In the genomic region with DNA sequence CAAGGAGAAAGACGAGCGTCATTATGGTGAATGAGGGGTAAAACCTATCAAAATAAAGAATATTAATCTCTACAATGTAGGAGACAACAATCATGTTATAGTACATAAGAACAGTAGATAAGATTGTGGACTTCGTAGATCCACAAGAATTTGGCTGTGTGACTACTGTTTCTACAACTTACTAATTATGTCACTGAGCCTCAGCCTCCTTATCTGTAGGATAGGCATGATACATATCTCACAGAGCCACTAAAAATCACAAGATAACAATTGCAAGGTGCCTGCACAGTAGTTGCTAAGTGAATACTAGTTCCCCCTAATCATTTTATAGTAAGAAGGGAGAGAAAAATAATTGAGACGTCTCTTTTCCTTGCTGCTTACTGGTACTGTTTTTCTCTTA, we compare ENCODE assay signal across 34 cellular contexts.
DNase-seq lines count a peak whose midpoint lies in the region; ATAC-seq and TF ChIP-seq lines count a peak whose summit lies in the region.
"Had no signal": no experiment of that assay in that cellular context is flagged by ENCODE, and none has a peak within 500 bp of the region (broad histone marks: within the 10 kb centered on the region; RNA-seq: fewer than 3 reads in every experiment).

No MANE protein-coding gene starts in this region.

- no peaks in the 10 kb centered on the region for H3F3A ChIP-seq in GM23338 (replicated peaks; ENCODE audit: low read depth)

- no peak overlapping the region for H3K23ac ChIP-seq in trophoblast cell (ENCODE audit: low read length)

- TF ChIP-seq CTCF in 22Rv1 (IDR thresholded peaks at IDR 0.05) (no peak), GM23338 (conservative IDR thresholded peaks at IDR 0.05; ENCODE audit: low read depth in 2 of 2) (no peak), Panc1 (IDR thresholded peaks at IDR 0.05) (no peak)

- H3K27me3 Mint-ChIP-seq in GM23338 (ENCODE audit: insufficient read depth, low read depth, poor library complexity) = no peaks in the 10 kb centered on the region
- no peaks in the 10 kb centered on the region for H3K27me3 Mint-ChIP-seq in natural killer cell treated with Interleukin-12 subunit alpha and Interleukin-12 subunit beta and Interleukin-15 and Interleukin-18, amount 100 ng/mL, for 72 hours
- H3K27me3 Mint-ChIP-seq: B cell; CD4-positive, alpha-beta memory T cell; CD4-positive, alpha-beta T cell; CD4-positive, CD25-positive, alpha-beta regulatory T cell; CD8-positive, alpha-beta memory T cell had no signal

- POLR2A ChIA-PET in Panc1 (lab: Charles Lee) = no interaction called here

- in situ Hi-C loops in Panc1 (cut with HindIII; ENCODE audit: low pct_unique_long_range_greater_than_20kb, low sequenced_read_pairs) = no loop called here

- DNase-seq in GM23338 (ENCODE audit: low spot score) = no peak
- no peak for DNase-seq in Panc1 (ENCODE audit: low read depth, low spot score)
- peak; percentile 60 to 78 for DNase-seq in trophoblast cell
- no peak for DNase-seq in stimulated activated CD8-positive, alpha-beta memory T cell treated with anti-CD3 and anti-CD28 coated beads, Interleukin-4, amount 100 ng/mL, for 48 hours
- no peak for DNase-seq in natural killer cell treated with Interleukin-12 subunit alpha and Interleukin-12 subunit beta and Interleukin-15 and Interleukin-18, amount 100 ng/mL, for 72 hours (ENCODE audit: low spot score)
- DNase-seq: 8988T; ACHN; AML-193; BE2C; C1 segment of cervical spinal cord; Caco-2; Calu3; CD4-positive, alpha-beta memory T cell; CD4-positive, alpha-beta T cell; CD4-positive, CD25-positive, alpha-beta regulatory T cell; CD8-positive, alpha-beta memory T cell; CD8-positive, alpha-beta T cell; COR-L47; DMS 273 treated with DMSO at 0.1 percent for 48 hours; DMS153; DMS53; DMS79; DMS79 treated with DMSO at 0.1 percent for 48 hours; DND-41; EL had no signal

- H3K9ac ChIP-seq in trophoblast cell (ENCODE audit: low read length) = no peak overlapping the region
- H3K9ac ChIP-seq: BLaER1; BLaER1 treated with 17β-estradiol and CSF1 and Interleukin-3, amounts not matched to agents 10 nM and 100 nM had no signal

- H3K27ac Mint-ChIP-seq in GM23338 = peak overlapping the region; percentile 23; the same call in 1 of the 2 replicates
- H3K27ac Mint-ChIP-seq in natural killer cell treated with Interleukin-12 subunit alpha and Interleukin-12 subunit beta and Interleukin-15 and Interleukin-18, amount 100 ng/mL, for 72 hours = no peak overlapping the region
- H3K27ac Mint-ChIP-seq: B cell; CD4-positive, alpha-beta memory T cell; CD4-positive, alpha-beta T cell; CD4-positive, CD25-positive, alpha-beta regulatory T cell; CD8-positive, alpha-beta T cell had no signal

- H3K9me3 ChIP-seq in Panc1 (ENCODE audit: control insufficient read depth, insufficient read depth, low read depth, low read length) (no peaks in the 10 kb centered on the region), trophoblast cell (ENCODE audit: insufficient read depth, low read depth, low read length) (no peaks in the 10 kb centered on the region)
- H3K9me3 ChIP-seq: A549, BLaER1, Caco-2 had no signal

- peaks cover 6% of the 10 kb centered on the region for H3K36me3 Mint-ChIP-seq in GM23338 (ENCODE audit: low read depth)
- peaks cover 10% of the 10 kb centered on the region for H3K36me3 Mint-ChIP-seq in natural killer cell treated with Interleukin-12 subunit alpha and Interleukin-12 subunit beta and Interleukin-15 and Interleukin-18, amount 100 ng/mL, for 72 hours

- no peaks in the 10 kb centered on the region for H3K79me2 ChIP-seq in GM23338 (replicated peaks; ENCODE audit: insufficient read depth)
- no peaks in the 10 kb centered on the region for H3K79me2 ChIP-seq in trophoblast cell (ENCODE audit: control insufficient read depth, insufficient read depth, low read length, poor library complexity)

- H2AK5ac ChIP-seq in trophoblast cell (ENCODE audit: low read length) = no peak overlapping the region

- H2AFZ ChIP-seq in GM23338 = no peak overlapping the region
- H2AFZ ChIP-seq in trophoblast cell (ENCODE audit: insufficient read depth, low read length, poor library complexity) = no peak overlapping the region

- H3K4me1 ChIP-seq in GM23338 (ENCODE audit: insufficient read depth) (no peaks in the 10 kb centered on the region), Panc1 (ENCODE audit: control insufficient read depth, insufficient read depth, low read length) (no peaks in the 10 kb centered on the region), trophoblast cell (ENCODE audit: control insufficient read depth in 1 of 2, insufficient read depth in 2 of 2, low read length in 2 of 2) (no peaks in the 10 kb centered on the region)
- H3K4me1 ChIP-seq: BE2C, Caco-2 had no signal

- no peaks in the 10 kb centered on the region for H3K36me3 ChIP-seq in GM23338 (ENCODE audit: insufficient read depth)
- H3K36me3 ChIP-seq in Panc1 (ENCODE audit: control insufficient read depth, insufficient read depth, low read length) = no peaks in the 10 kb centered on the region
- peaks cover 0 to 2% of the 10 kb centered on the region in 2 experiments for H3K36me3 ChIP-seq in trophoblast cell (ENCODE audit: control insufficient read depth in 1 of 2, insufficient read depth in 2 of 2, low read length in 2 of 2)

- H3K4me2 ChIP-seq in GM23338 (no peak overlapping the region), trophoblast cell (ENCODE audit: low read length) (no peak overlapping the region)
- H3K4me2 ChIP-seq: A549; BLaER1; BLaER1 treated with 17β-estradiol and CSF1 and Interleukin-3, amounts not matched to agents 10 nM and 100 nM had no signal

- no peaks in the 10 kb centered on the region for H3K79me1 ChIP-seq in trophoblast cell (ENCODE audit: low read length)

- CTCF ChIA-PET in Panc1 (lab: Charles Lee) = no interaction called here

- no peak overlapping the region for H2BK120ac ChIP-seq in trophoblast cell (ENCODE audit: insufficient read depth, low read length, poor library complexity)

- H3K27me3 ChIP-seq in GM23338 (ENCODE audit: insufficient read depth) (no peaks in the 10 kb centered on the region), Panc1 (ENCODE audit: control insufficient read depth, insufficient read depth, low read length) (no peaks in the 10 kb centered on the region), trophoblast cell (ENCODE audit: insufficient read depth, low read length) (no peaks in the 10 kb centered on the region)
- H3K27me3 ChIP-seq: BE2C; BLaER1; BLaER1 treated with 17β-estradiol and CSF1 and Interleukin-3, amounts not matched to agents 10 nM and 100 nM had no signal

- no CpG with 5 or more reads among the region's 4 CpGs for WGBS in trophoblast cell (ENCODE audit: extremely low coverage, insufficient coverage, insufficient read length)

- no peak for ATAC-seq in GM23338
- ATAC-seq in Panc1 = no peak
- ATAC-seq in natural killer cell treated with Interleukin-12 subunit alpha and Interleukin-12 subunit beta and Interleukin-15 and Interleukin-18, amount 100 ng/mL, for 72 hours = no peak
- no peak for ATAC-seq in GM19467 (IDR thresholded peaks at IDR 0.05; ENCODE audit: unreplicated experiment)
- ATAC-seq in HG02623 (IDR thresholded peaks at IDR 0.05; ENCODE audit: unreplicated experiment) = no peak
- ATAC-seq: A549; CD8-positive, alpha-beta T cell had no signal

- H3K27ac ChIP-seq in 22Rv1 = 0 out of 2 replicates have a peak overlapping the region, but pooled peaks have one; percentile 0
- no peak overlapping the region for H3K27ac ChIP-seq in GM23338 (ENCODE audit: low read depth)
- H3K27ac ChIP-seq in Panc1 (ENCODE audit: low read length) = no peak overlapping the region
- no peak overlapping the region for H3K27ac ChIP-seq in trophoblast cell (ENCODE audit: low read depth, low read length)
- H3K27ac ChIP-seq: A549; BLaER1; BLaER1 treated with 17β-estradiol and CSF1 and Interleukin-3, amounts not matched to agents 10 nM and 100 nM; C4-2B had no signal

- H3K14ac ChIP-seq in trophoblast cell (ENCODE audit: low read length) = no peak overlapping the region

- BruUV-seq in Panc1 (replicated peaks; lab: Mats Ljungman, UMichigan) = TSS peak; percentile 35

- H3K9me2 ChIP-seq in GM23338 (ENCODE audit: insufficient read depth) = no peaks in the 10 kb centered on the region

- H3K9me3 Mint-ChIP-seq in GM23338 = no peaks in the 10 kb centered on the region
- H3K9me3 Mint-ChIP-seq in natural killer cell treated with Interleukin-12 subunit alpha and Interleukin-12 subunit beta and Interleukin-15 and Interleukin-18, amount 100 ng/mL, for 72 hours = no peaks in the 10 kb centered on the region
- H3K9me3 Mint-ChIP-seq: CD4-positive, alpha-beta memory T cell; CD4-positive, alpha-beta T cell; CD4-positive, CD25-positive, alpha-beta regulatory T cell; CD8-positive, alpha-beta memory T cell; CD8-positive, alpha-beta T cell had no signal

- no peak overlapping the region for H4K8ac ChIP-seq in trophoblast cell (ENCODE audit: low read depth, low read length)

- no peak overlapping the region for H2BK12ac ChIP-seq in trophoblast cell (ENCODE audit: low read length)

- H3K4me1 Mint-ChIP-seq in GM23338 = no peaks in the 10 kb centered on the region
- H3K4me1 Mint-ChIP-seq in natural killer cell treated with Interleukin-12 subunit alpha and Interleukin-12 subunit beta and Interleukin-15 and Interleukin-18, amount 100 ng/mL, for 72 hours (ENCODE audit: low read depth in 2 of 2) = peaks cover 0 to 12% of the 10 kb centered on the region in 2 donors

- no peak overlapping the region for H2BK5ac ChIP-seq in trophoblast cell (ENCODE audit: low read depth, low read length, poor library complexity)

- no peak overlapping the region for H3K18ac ChIP-seq in trophoblast cell (ENCODE audit: low read length)

- no peak overlapping the region for H3K4ac ChIP-seq in trophoblast cell (ENCODE audit: low read depth, low read length)

- intact Hi-C loops in Panc1 (cut with micrococcal nuclease; ENCODE audit: unreplicated experiment) = no loop called here

- H3K4me3 ChIP-seq in GM23338 (no peak overlapping the region), Panc1 (ENCODE audit: low read depth in 2 of 2, low read length in 2 of 2) (no peak overlapping the region), trophoblast cell (ENCODE audit: low read depth, low read length) (no peak overlapping the region)
- H3K4me3 ChIP-seq: A549; BLaER1; BLaER1 treated with 17β-estradiol and CSF1 and Interleukin-3, amounts not matched to agents 10 nM and 100 nM had no signal

- no peaks in the 10 kb centered on the region for H4K20me1 ChIP-seq in GM23338 (replicated peaks; ENCODE audit: insufficient read depth)
- H4K20me1 ChIP-seq: BLaER1 had no signal

- no peak overlapping the region for H3K4me3 Mint-ChIP-seq in GM23338
- H3K4me3 Mint-ChIP-seq in natural killer cell treated with Interleukin-12 subunit alpha and Interleukin-12 subunit beta and Interleukin-15 and Interleukin-18, amount 100 ng/mL, for 72 hours = no peak overlapping the region
- H3K4me3 Mint-ChIP-seq: B cell; CD14-positive monocyte; CD4-positive, alpha-beta memory T cell; CD4-positive, alpha-beta T cell; CD4-positive, CD25-positive, alpha-beta regulatory T cell; CD8-positive, alpha-beta memory T cell; CD8-positive, alpha-beta T cell had no signal

- no peak overlapping the region for H4K12ac ChIP-seq in trophoblast cell (ENCODE audit: low read depth, low read length)

- H4K91ac ChIP-seq in trophoblast cell (ENCODE audit: low read depth, low read length) = no peak overlapping the region

TF ChIP-seq in GM23338, 12 proteins besides CTCF, POLR2A, EP300 and RAD21 (continues in another document):
- no peak for TF ChIP-seq EZH2phosphoT487 (IDR thresholded peaks at IDR 0.05; ENCODE audit: unreplicated experiment)
- no peak for TF ChIP-seq EZH2 (IDR thresholded peaks at IDR 0.05; ENCODE audit: low read depth, unreplicated experiment)
- no peak for TF ChIP-seq JUNB (IDR thresholded peaks at IDR 0.05; ENCODE audit: unreplicated experiment)

Comparison
In these comparisons a context has a peak if more than half of its experiments do, and no peak if none do; other contexts are left out.
1. DNase-seq: peak in trophoblast cell (2 of 2); none in GM23338 (single experiment), Panc1 (single experiment), stimulated activated CD8-positive, alpha-beta memory T cell treated with anti-CD3 and anti-CD28 coated beads, Interleukin-4, amount 100 ng/mL, for 48 hours (single experiment) and natural killer cell treated with Interleukin-12 subunit alpha and Interleukin-12 subunit beta and Interleukin-15 and Interleukin-18, amount 100 ng/mL, for 72 hours (single experiment).